Comparison of ENCODE assay signal across 16 cellular contexts in genomic region chr15:92682772-92683510, GRCh38. TPM values are rescaled to one million over a fixed set of nuclear protein-coding genes. Genes with fewer than 3 reads are reported as not detected.
DNase-seq lines count a peak whose midpoint lies in the region; ATAC-seq, FAIRE-seq and TF ChIP-seq lines count a peak whose summit lies in the region.
"Had no signal": no experiment of that assay in that cellular context is flagged by ENCODE, and none has a peak within 500 bp of the region (broad histone marks: within the 10 kb centered on the region; RNA-seq: fewer than 3 reads in every experiment).

No MANE protein-coding gene starts in this region.

- H2BK120ac ChIP-seq in H1 (replicated peaks; ENCODE audit: low read depth, low read length), result no peak overlapping the region

- DNase-seq in H1 (ENCODE audit: low read depth in 1 of 2, low spot score in 2 of 2), result no peak
- no peak for DNase-seq in right atrium auricular region (ENCODE audit: low spot score)
- no peak for DNase-seq in upper lobe of left lung
- DNase-seq in activated naive CD4-positive, alpha-beta T cell (lab: John Stamatoyannopoulos, UW), result no peak
- DNase-seq in spleen, result no peak
- DNase-seq in middle frontal gyrus (ENCODE audit: extremely low spot score, low spot score), result no peak
- DNase-seq: NCI-H226; stimulated activated naive CD4-positive, alpha-beta T cell had no signal

- no peak overlapping the region for H2AK5ac ChIP-seq in H1 (ENCODE audit: low read depth, low read length)

- H3K79me1 ChIP-seq in H1 (ENCODE audit: low read depth, low read length), result no peaks in the 10 kb centered on the region

- H4K91ac ChIP-seq in H1 (replicated peaks; ENCODE audit: insufficient read length, low read length), result no peak overlapping the region

- 0 out of 2 replicates have a peak overlapping the region, but pooled peaks have one; percentile 27 for H2AFZ ChIP-seq in H1 (ENCODE audit: low read length)

- TF ChIP-seq EP300 in H1 (IDR thresholded peaks at IDR 0.05; ENCODE audit: borderline replicate concordance in 1 of 2, low read depth in 2 of 2, low read length in 2 of 2), result no peak
- no peak for TF ChIP-seq EP300 in upper lobe of left lung (IDR thresholded peaks at IDR 0.05)

- CTCF ChIA-PET in HEK293 (lab: Yijun Ruan, JAX), result interaction anchor here (0.6 to 1.5 kb wide), 5 partner anchors 10 to 291 kb away, joined by 3 read pairs; no protein-coding TSS in a partner anchor
- CTCF ChIA-PET in H1 (lab: Charles Lee; ENCODE audit: partially characterized antibody), result interaction anchor here (0.5 to 3.4 kb wide), 21 partner anchors 10 to 756 kb away, joined by 3 to 26 read pairs (median 3); no protein-coding TSS in a partner anchor

- 85% methylated on average over 7 of the region's 7 CpGs; no CpG with 5 or more reads in 1 of the 2 experiments for WGBS in H1 (ENCODE audit: extremely low coverage in 1 of 2, insufficient coverage in 1 of 2, insufficient read length in 1 of 2, insufficient replicate concordance in 2 of 2, low coverage in 1 of 2, low lambda C conversion rate in 2 of 2, missing lambda C conversion rate in 1 of 2), 2 experiments
- 77 to 83% methylated on average over 7 of the region's 7 CpGs for WGBS in upper lobe of left lung, 2 donors
- WGBS in spleen, 5 donors, result 67 to 82% (median 73%) methylated on average over 7 of the region's 7 CpGs

- peak; percentile 38 to 44 for ATAC-seq in upper lobe of left lung (ENCODE audit: low FRiP score in 2 of 2)
- ATAC-seq: activated CD4-positive, alpha-beta T cell treated with anti-CD3 and anti-CD28 coated beads for 36 hours had no signal

- no peak overlapping the region for H3K18ac ChIP-seq in H1 (ENCODE audit: extremely low read depth, low read length)

- no peak overlapping the region for H3K14ac ChIP-seq in H1 (ENCODE audit: insufficient read length)

- no peaks in the 10 kb centered on the region for H3K23me2 ChIP-seq in H1 (ENCODE audit: low read depth, low read length)

- TF ChIP-seq POLR2A in H1 (IDR thresholded peaks at IDR 0.05; ENCODE audit: control extremely low read depth in 1 of 2, low read depth in 2 of 2, low read length in 2 of 2) (no peak), upper lobe of left lung (IDR thresholded peaks at IDR 0.05) (no peak), spleen (IDR thresholded peaks at IDR 0.05) (no peak)

- H3K27ac ChIP-seq in HEK293 (ENCODE audit: extremely low read depth, low read depth, low read length) (no peak overlapping the region), H1 (ENCODE audit: low read depth, low read length) (no peak overlapping the region), right atrium auricular region (peak overlapping the region; percentile 28 to 39), upper lobe of left lung (peak overlapping the region in 1 of 4 donors; percentile 8), spleen (no peak overlapping the region)
- H3K27ac ChIP-seq: BLaER1, brain microvascular endothelial cell, neutrophil had no signal

- H2BK12ac ChIP-seq in H1 (ENCODE audit: low read depth, low read length), result peak overlapping the region; percentile 46; the same call in 1 of the 2 replicates

- H3K4ac ChIP-seq in H1 (replicated peaks; ENCODE audit: insufficient read length, low read depth, low read length), result no peak overlapping the region

- POLR2A ChIA-PET in HEK293 (lab: Yijun Ruan, JAX), result no interaction called here
- POLR2A ChIA-PET in H1 (lab: Charles Lee; ENCODE audit: partially characterized antibody), result no interaction called here

- intact Hi-C loops in spleen (cut with DNase I; ENCODE audit: low total_unique reads), result no loop called here

- no peak for TF ChIP-seq CTCF in HEK293 (tag by site-specific recombination; IDR thresholded peaks at IDR 0.05)
- no peak for TF ChIP-seq CTCF in H1 (IDR thresholded peaks at IDR 0.05; ENCODE audit: control extremely low read depth in 1 of 3, insufficient read depth in 1 of 3, low read depth in 1 of 3, low read length in 3 of 3)
- TF ChIP-seq CTCF in right atrium auricular region (IDR thresholded peaks at IDR 0.05), result no peak
- no peak for TF ChIP-seq CTCF in upper lobe of left lung (IDR thresholded peaks at IDR 0.05)
- no peak for TF ChIP-seq CTCF in spleen (IDR thresholded peaks at IDR 0.05 in 8 of 11, conservative IDR thresholded peaks at IDR 0.05 in 3 of 11)

- H4K5ac ChIP-seq in H1 (ENCODE audit: insufficient read length, low read depth, low read length), result no peak overlapping the region

- H3K23ac ChIP-seq in H1 (ENCODE audit: insufficient read length), result no peak overlapping the region

- no peak overlapping the region for H2BK15ac ChIP-seq in H1 (ENCODE audit: low read length)

- H2BK20ac ChIP-seq in H1 (ENCODE audit: low read length), result no peak overlapping the region; the same call in 1 of the 2 replicates

- no peaks in the 10 kb centered on the region for H3K79me2 ChIP-seq in H1 (ENCODE audit: control insufficient read depth in 1 of 2, insufficient read depth in 2 of 2, low read length in 2 of 2)

- no peak overlapping the region for H3K56ac ChIP-seq in H1 (replicated peaks; ENCODE audit: insufficient read length, low read depth, low read length)

- H3K36me3 ChIP-seq in HEK293 (ENCODE audit: control insufficient read depth in 2 of 2, insufficient read depth in 1 of 2, low read length in 2 of 2), result no peaks in the 10 kb centered on the region
- H3K36me3 ChIP-seq in H1 (ENCODE audit: control insufficient read depth in 2 of 4, insufficient read depth in 4 of 4, low read length in 3 of 4), result no peaks in the 10 kb centered on the region
- H3K36me3 ChIP-seq in right atrium auricular region, result no peaks in the 10 kb centered on the region
- H3K36me3 ChIP-seq in upper lobe of left lung, result no peaks in the 10 kb centered on the region
- no peaks in the 10 kb centered on the region for H3K36me3 ChIP-seq in spleen
- H3K36me3 ChIP-seq: BLaER1, brain microvascular endothelial cell, gastrocnemius medialis, neutrophil, sigmoid colon had no signal

- no peak overlapping the region for H4K8ac ChIP-seq in H1 (ENCODE audit: extremely low read depth, insufficient read depth, low read length)

- H3K4me1 ChIP-seq in HEK293 (ENCODE audit: control insufficient read depth, insufficient read depth, low read length), result no peaks in the 10 kb centered on the region
- H3K4me1 ChIP-seq in H1 (replicated peaks in 1 of 4; ENCODE audit: control insufficient read depth in 3 of 4, insufficient read depth in 4 of 4, low read length in 3 of 4), result no peaks in the 10 kb centered on the region
- H3K4me1 ChIP-seq in right atrium auricular region, result peaks cover 0 to 11% of the 10 kb centered on the region in 2 donors
- peaks cover 0 to 6% (median 1%) of the 10 kb centered on the region in 4 donors for H3K4me1 ChIP-seq in upper lobe of left lung
- peaks cover 0 to 7% (median 0%) of the 10 kb centered on the region in 6 donors for H3K4me1 ChIP-seq in spleen
- H3K4me1 ChIP-seq: BLaER1, gastrocnemius medialis had no signal

- FAIRE-seq in H1 (lab: Jason Lieb, UNC), result no peak
- FAIRE-seq: GM19239 had no signal

- H3K4me2 ChIP-seq in H1 (ENCODE audit: insufficient read depth in 1 of 2, low read depth in 2 of 2, low read length in 2 of 2), result no peak overlapping the region
- H3K4me2 ChIP-seq: BLaER1 had no signal

- no peaks in the 10 kb centered on the region for H3K27me3 ChIP-seq in H1 (replicated peaks in 1 of 4; ENCODE audit: control insufficient read depth in 3 of 4, extremely low read depth in 1 of 4, insufficient read depth in 3 of 4, low read length in 3 of 4)
- H3K27me3 ChIP-seq in right atrium auricular region, result no peaks in the 10 kb centered on the region
- no peaks in the 10 kb centered on the region for H3K27me3 ChIP-seq in upper lobe of left lung
- H3K27me3 ChIP-seq in spleen (replicated peaks in 1 of 7), result no peaks in the 10 kb centered on the region
- H3K27me3 ChIP-seq: BLaER1, brain microvascular endothelial cell, gastrocnemius medialis, sigmoid colon had no signal

- no peak overlapping the region for H3K4me3 ChIP-seq in HEK293 (ENCODE audit: low read depth, low read length)
- no peak overlapping the region for H3K4me3 ChIP-seq in H1 (ENCODE audit: extremely low read depth in 1 of 4, insufficient read depth in 2 of 4, low read depth in 3 of 4, low read length in 4 of 4)
- no peak overlapping the region for H3K4me3 ChIP-seq in right atrium auricular region
- no peak overlapping the region for H3K4me3 ChIP-seq in upper lobe of left lung
- H3K4me3 ChIP-seq in spleen, result no peak overlapping the region
- H3K4me3 ChIP-seq: BLaER1, gastrocnemius medialis, sigmoid colon had no signal

- no peaks in the 10 kb centered on the region for H4K20me1 ChIP-seq in H1 (replicated peaks in 1 of 2; ENCODE audit: control insufficient read depth in 1 of 2, insufficient read depth in 2 of 2, low read length in 2 of 2)
- H4K20me1 ChIP-seq: BLaER1 had no signal

- H3K9ac ChIP-seq in H1 (replicated peaks in 1 of 4; ENCODE audit: extremely low read depth in 1 of 4, low read depth in 3 of 4, low read length in 3 of 4), result no peak overlapping the region
- H3K9ac ChIP-seq: BLaER1 had no signal

- peak overlapping the region; percentile 17; the same call in 1 of the 2 replicates for H2BK5ac ChIP-seq in H1 (ENCODE audit: low read depth, low read length)

- TF ChIP-seq RAD21 in H1 (IDR thresholded peaks at IDR 0.05 in 1 of 2, conservative IDR thresholded peaks at IDR 0.05 in 1 of 2; ENCODE audit: low read depth in 2 of 2, low read length in 2 of 2), result no peak

- H3K9me3 ChIP-seq in HEK293 (ENCODE audit: control insufficient read depth, insufficient read depth, low read depth, low read length), result no peaks in the 10 kb centered on the region
- H3K9me3 ChIP-seq in H1 (ENCODE audit: insufficient read depth in 2 of 2, low read depth in 1 of 2, low read length in 1 of 2), result no peaks in the 10 kb centered on the region
- H3K9me3 ChIP-seq in right atrium auricular region, result no peaks in the 10 kb centered on the region
- H3K9me3 ChIP-seq in upper lobe of left lung, result no peaks in the 10 kb centered on the region
- peaks cover 0 to 2% (median 0%) of the 10 kb centered on the region in 8 donors for H3K9me3 ChIP-seq in spleen
- H3K9me3 ChIP-seq: gastrocnemius medialis, neutrophil, sigmoid colon had no signal

TF ChIP-seq in HEK293, 187 proteins besides CTCF, POLR2A, EP300 and RAD21 (continues in another document):
- TF ChIP-seq ZNF132 (tag by site-specific recombination; IDR thresholded peaks at IDR 0.05; ENCODE audit: borderline replicate concordance), result no peak

RNA-seq across cellular contexts. Expression of gene FAM174B, which starts 27.4 kb away (rescaled TPM):
- total RNA-seq in H1 (2021; fragmentation: NEBNext Ultra II Directional; extraction: Animal tissue kit (Norgen Biotek cat#: 25700)), result 35.2 and 35.3 TPM in 2 replicates
- polyA plus RNA-seq in H1 (2011; rRNA removed) (9.3 and 10.1 TPM in 2 replicates), spleen (1 to 10 TPM; 2.1 to 4.8 (median 3.9) TPM)
- polyA plus RNA-seq in H1 (2011; cell fraction: cytosol; rRNA removed), result 9.7 TPM
- polyA plus RNA-seq in H1 (2011; cell fraction: nucleus; rRNA removed), result 13.4 TPM
- 21.5 to 31.3 TPM (median 28.3 TPM) in 4 replicates for polyA plus RNA-seq in H1 (2012, experiment 1 of 2)
- polyA plus RNA-seq in H1 (2012, experiment 2 of 2), result 15.9 TPM
- polyA plus RNA-seq in H1 (2013, experiment 1 of 2), result 20.3 TPM
- 27.1 TPM for polyA plus RNA-seq in H1 (2013, experiment 2 of 2)
- 24.5 and 32.5 TPM in 2 replicates for polyA minus RNA-seq in H1 (2011; rRNA and poly(A)+ RNA removed)
- 16.4 TPM for polyA minus RNA-seq in H1 (2011; cell fraction: cytosol; rRNA and poly(A)+ RNA removed)
- polyA minus RNA-seq in H1 (2011; cell fraction: nucleus; rRNA and poly(A)+ RNA removed), result 13.8 TPM
- total RNA-seq in right atrium auricular region (1 to 10 TPM; 6.2 to 7.1 TPM), upper lobe of left lung (100 to 1,000 TPM in 1 of 6 donors, 10 to 100 TPM in 5; 54.5 to 109 (median 67.5) TPM), spleen (10 to 100 TPM in 4 of 7 donors, 1 to 10 TPM in 3; 7.4 to 17.9 (median 11.2) TPM)

Comparison
In these comparisons a context has a peak if more than half of its experiments do, and no peak if none do; other contexts are left out.
1. H3K27ac ChIP-seq: peak in right atrium auricular region (2 of 2); none in HEK293 (single experiment), H1 (single experiment) and spleen (0 of 8).